Comparison of ENCODE assay signal across 11 cellular contexts in genomic region chr5:135034963-135035677, GRCh38. TPM values are rescaled to one million over a fixed set of nuclear protein-coding genes. Genes with fewer than 3 reads are reported as not detected.
A peak's percentile ranks its signal among the peaks of the same experiment; 100 is the strongest.
DNase-seq lines count a peak whose midpoint lies in the region; ATAC-seq and TF ChIP-seq lines count a peak whose summit lies in the region.
"Had no signal": no experiment of that assay in that cellular context is flagged by ENCODE, and none has a peak within 500 bp of the region (broad histone marks: within the 10 kb centered on the region; RNA-seq: fewer than 3 reads in every experiment).

No MANE protein-coding gene starts in this region.

- no peak for TF ChIP-seq CTCF in CD4-positive, alpha-beta T cell (IDR thresholded peaks at IDR 0.05)

- no peaks in the 10 kb centered on the region for H3K9me3 ChIP-seq in CD4-positive, alpha-beta T cell (ENCODE audit: control insufficient read depth, low read length)
- H3K9me3 ChIP-seq in HUES48 (ENCODE audit: control insufficient read depth, insufficient read depth, low read length) = no peaks in the 10 kb centered on the region

- H3K4me3 ChIP-seq in HUES48 (ENCODE audit: low read depth, low read length) = peak overlapping the region; percentile 43; the same call in 1 of the 2 replicates

- H3K4me1 Mint-ChIP-seq in CD4-positive, alpha-beta T cell (ENCODE audit: low read depth) = peaks cover 44% of the 10 kb centered on the region
- peaks cover 23% of the 10 kb centered on the region for H3K4me1 Mint-ChIP-seq in activated T-helper 2 cell treated with anti-CD3 and anti-CD28 coated beads, Interferon-gamma antibody, Interleukin-2, Interleukin-4, amounts not matched to agents 10 μg/mL and 5 μg/mL and 100 μg/mL, durations not matched to agents 14 hours and 24 hours and 36 hours (ENCODE audit: low read depth)
- H3K4me1 Mint-ChIP-seq in naive B cell = peaks cover 32 to 49% (median 43%) of the 10 kb centered on the region in 3 donors

- DNase-seq in CD4-positive, alpha-beta T cell = no peak
- no peak for DNase-seq in activated T-helper 2 cell treated with anti-CD3 and anti-CD28 coated beads, Interferon-gamma antibody, Interleukin-2, Interleukin-4, amounts not matched to agents 10 μg/mL and 5 μg/mL and 100 μg/mL, durations not matched to agents 14 hours and 24 hours and 36 hours (ENCODE audit: low spot score)
- DNase-seq in naive B cell (no peak), NCI-H2196 treated with DMSO at 0.1 percent for 48 hours (lab: John Stamatoyannopoulos, UW; ENCODE audit: unreplicated experiment) (no peak), activated gamma-delta T cell treated with Interleukin-2 at 50 U/mL for 16 hours (no peak), left cardiac atrium (no peak)
- DNase-seq: activated CD8-positive, alpha-beta memory T cell treated with anti-CD3 and anti-CD28 coated beads for 24 hours; effector memory CD4-positive, alpha-beta T cell had no signal

- H3K36me3 Mint-ChIP-seq in CD4-positive, alpha-beta T cell (ENCODE audit: low read depth) = no peaks in the 10 kb centered on the region
- H3K36me3 Mint-ChIP-seq in activated T-helper 2 cell treated with anti-CD3 and anti-CD28 coated beads, Interferon-gamma antibody, Interleukin-2, Interleukin-4, amounts not matched to agents 10 μg/mL and 5 μg/mL and 100 μg/mL, durations not matched to agents 14 hours and 24 hours and 36 hours (ENCODE audit: low read depth) = no peaks in the 10 kb centered on the region
- H3K36me3 Mint-ChIP-seq in naive B cell = peaks cover 0 to 15% of the 10 kb centered on the region in 2 donors

- no peaks in the 10 kb centered on the region for H3K36me3 ChIP-seq in HUES48 (ENCODE audit: control insufficient read depth, insufficient read depth, low read length)

- POLR2A ChIA-PET in CD4-positive, alpha-beta T cell (lab: Charles Lee) = no interaction called here

- no peak for ATAC-seq in CD4-positive, alpha-beta T cell (ENCODE audit: poor library complexity)
- ATAC-seq in naive B cell (ENCODE audit: low read depth in 2 of 2) = no peak
- ATAC-seq in HG03354 (IDR thresholded peaks at IDR 0.05; ENCODE audit: poor library complexity, severe bottlenecking, unreplicated experiment) = no peak
- no peak for ATAC-seq in left cardiac atrium

- CTCF ChIA-PET in CD4-positive, alpha-beta T cell (lab: Charles Lee) = no interaction called here

- H3K27me3 ChIP-seq in CD4-positive, alpha-beta T cell (ENCODE audit: control insufficient read depth, insufficient read depth, low read length) = peaks cover 85% of the 10 kb centered on the region
- H3K27me3 ChIP-seq in HUES48 (ENCODE audit: control insufficient read depth, insufficient read depth, low read length) = peaks cover 98% of the 10 kb centered on the region

- intact Hi-C loops in CD4-positive, alpha-beta T cell (cut with DNase I, micrococcal nuclease) = no loop called here
- intact Hi-C loops in activated T-helper 2 cell treated with anti-CD3 and anti-CD28 coated beads, Interferon-gamma antibody, Interleukin-2, Interleukin-4, amounts not matched to agents 10 μg/mL and 5 μg/mL and 100 μg/mL, durations not matched to agents 14 hours and 24 hours and 36 hours (cut with micrococcal nuclease) = no loop called here
- intact Hi-C loops in left cardiac atrium (cut with DNase I) = no loop called here

- H3K4me3 Mint-ChIP-seq in CD4-positive, alpha-beta T cell = peak overlapping the region; percentile 83
- peak overlapping the region; percentile 70 for H3K4me3 Mint-ChIP-seq in activated T-helper 2 cell treated with anti-CD3 and anti-CD28 coated beads, Interferon-gamma antibody, Interleukin-2, Interleukin-4, amounts not matched to agents 10 μg/mL and 5 μg/mL and 100 μg/mL, durations not matched to agents 14 hours and 24 hours and 36 hours (ENCODE audit: low read depth)
- peak overlapping the region in 7 of 8 donors; percentile 66 to 88 (median 80) for H3K4me3 Mint-ChIP-seq in naive B cell

- peaks cover 82% of the 10 kb centered on the region for H3K27me3 Mint-ChIP-seq in CD4-positive, alpha-beta T cell
- peaks cover 72% of the 10 kb centered on the region for H3K27me3 Mint-ChIP-seq in activated T-helper 2 cell treated with anti-CD3 and anti-CD28 coated beads, Interferon-gamma antibody, Interleukin-2, Interleukin-4, amounts not matched to agents 10 μg/mL and 5 μg/mL and 100 μg/mL, durations not matched to agents 14 hours and 24 hours and 36 hours (ENCODE audit: low read depth)
- H3K27me3 Mint-ChIP-seq in naive B cell = peaks cover 66 to 82% (median 71%) of the 10 kb centered on the region in 3 donors

- no peak overlapping the region for H3K27ac Mint-ChIP-seq in CD4-positive, alpha-beta T cell
- H3K27ac Mint-ChIP-seq in activated T-helper 2 cell treated with anti-CD3 and anti-CD28 coated beads, Interferon-gamma antibody, Interleukin-2, Interleukin-4, amounts not matched to agents 10 μg/mL and 5 μg/mL and 100 μg/mL, durations not matched to agents 14 hours and 24 hours and 36 hours = no peak overlapping the region
- H3K27ac Mint-ChIP-seq in naive B cell = peak overlapping the region in 2 of 6 donors; percentile 37 to 83

- no peak overlapping the region for H3K27ac ChIP-seq in CD4-positive, alpha-beta T cell (ENCODE audit: low read depth, low read length)
- H3K27ac ChIP-seq in HUES48 (ENCODE audit: low read depth, low read length) = no peak overlapping the region

- H3K9me3 Mint-ChIP-seq in CD4-positive, alpha-beta T cell = no peaks in the 10 kb centered on the region
- no peaks in the 10 kb centered on the region for H3K9me3 Mint-ChIP-seq in activated T-helper 2 cell treated with anti-CD3 and anti-CD28 coated beads, Interferon-gamma antibody, Interleukin-2, Interleukin-4, amounts not matched to agents 10 μg/mL and 5 μg/mL and 100 μg/mL, durations not matched to agents 14 hours and 24 hours and 36 hours
- peaks cover 0 to 4% (median 0%) of the 10 kb centered on the region in 7 donors for H3K9me3 Mint-ChIP-seq in naive B cell

- peaks cover 16% of the 10 kb centered on the region; the same call in 1 of the 2 replicates for H3K4me1 ChIP-seq in HUES48 (ENCODE audit: control insufficient read depth, insufficient read depth, low read length)

- H3K9ac ChIP-seq in HUES48 (ENCODE audit: low read depth, low read length) = no peak overlapping the region

RNA-seq across cellular contexts. Expression of gene PITX1, which starts 1.1 kb away (rescaled TPM):
- total RNA-seq in CD4-positive, alpha-beta T cell = not detected
- total RNA-seq in activated T-helper 2 cell treated with anti-CD3 and anti-CD28 coated beads, Interferon-gamma antibody, Interleukin-2, Interleukin-4, amounts not matched to agents 10 μg/mL and 5 μg/mL and 100 μg/mL, durations not matched to agents 14 hours and 24 hours and 36 hours = 0.39 and 0.46 TPM in 2 replicates
- polyA plus RNA-seq in naive B cell (ENCODE audit: low read depth in 6 of 6) = not detected
- total RNA-seq in left cardiac atrium = not detected
- total RNA-seq: liver had no signal
